ENCODE assay signal across 14 cellular contexts in genomic region chr7:130958846-130959245, GRCh38.
A peak's percentile ranks its signal among the peaks of the same experiment; 100 is the strongest.
DNase-seq lines count a peak whose midpoint lies in the region; ATAC-seq and TF ChIP-seq lines count a peak whose summit lies in the region.
"Had no signal": no experiment of that assay in that cellular context is flagged by ENCODE, and none has a peak within 500 bp of the region (broad histone marks: within the 10 kb centered on the region; RNA-seq: fewer than 3 reads in every experiment).

No MANE protein-coding gene starts in this region.

- H3K23ac ChIP-seq in trophoblast cell (ENCODE audit: low read length) = no peak overlapping the region

- no peak for TF ChIP-seq EP300 in stomach (IDR thresholded peaks at IDR 0.05)

- WGBS in mammary epithelial cell (ENCODE audit: low coverage, missing lambda C conversion rate) = 82% methylated on average over 6 of the region's 6 CpGs
- 55 to 73% (median 65%) methylated on average over 6 of the region's 6 CpGs for WGBS in stomach, 5 donors
- WGBS in trophoblast cell (ENCODE audit: extremely low coverage, insufficient coverage, insufficient read length) = no CpG with 5 or more reads among the region's 6 CpGs

- H2AK5ac ChIP-seq in trophoblast cell (ENCODE audit: low read length) = no peak overlapping the region

- no peak for TF ChIP-seq CTCF in A673 (conservative IDR thresholded peaks at IDR 0.05; ENCODE audit: low read depth, low read length)
- TF ChIP-seq CTCF in OCI-LY3 (IDR thresholded peaks at IDR 0.05; ENCODE audit: low read depth, low read length) = no peak
- no peak for TF ChIP-seq CTCF in mammary epithelial cell (conservative IDR thresholded peaks at IDR 0.05 in 1 of 2, IDR thresholded peaks at IDR 0.05 in 1 of 2; ENCODE audit: extremely low read depth in 1 of 2, insufficient read depth in 1 of 2, low read depth in 1 of 2, low read length in 2 of 2)
- TF ChIP-seq CTCF in stomach (IDR thresholded peaks at IDR 0.05) = no peak

- H3K4me1 ChIP-seq in A673 (ENCODE audit: insufficient read depth, low read length, poor library complexity, severe bottlenecking) (peaks cover 54% of the 10 kb centered on the region), OCI-LY3 (ENCODE audit: low read length) (peaks cover 63% of the 10 kb centered on the region), mammary epithelial cell (ENCODE audit: insufficient read depth, low read length) (peaks cover 34% of the 10 kb centered on the region), stomach (peaks cover 8 to 83% (median 40%) of the 10 kb centered on the region in 4 donors), trophoblast cell (ENCODE audit: control insufficient read depth in 1 of 2, insufficient read depth in 2 of 2, low read length in 2 of 2) (no peaks in the 10 kb centered on the region)
- peaks cover 88% of the 10 kb centered on the region for H3K4me1 ChIP-seq in CD4-positive, CD25-positive, alpha-beta regulatory T cell (ENCODE audit: control insufficient read depth, insufficient read depth, low read length, poor library complexity, severe bottlenecking)

- POLR2A ChIA-PET in A673 (lab: Charles Lee; ENCODE audit: low non-redundant PET) = interaction anchor here (0.7 to 0.9 kb wide), 3 partner anchors 18 to 1218 kb away, joined by 3 to 4 read pairs (median 4); no protein-coding TSS in a partner anchor

- no peak overlapping the region for H4K91ac ChIP-seq in trophoblast cell (ENCODE audit: low read depth, low read length)

- H3K27me3 ChIP-seq in A673 (replicated peaks; ENCODE audit: insufficient read depth, low read depth, low read length, poor library complexity) (no peaks in the 10 kb centered on the region), OCI-LY3 (ENCODE audit: low read depth, low read length) (no peaks in the 10 kb centered on the region), mammary epithelial cell (ENCODE audit: insufficient read depth, low read length) (no peaks in the 10 kb centered on the region), stomach (no peaks in the 10 kb centered on the region), trophoblast cell (ENCODE audit: insufficient read depth, low read length) (no peaks in the 10 kb centered on the region)
- no peaks in the 10 kb centered on the region for H3K27me3 ChIP-seq in CD4-positive, CD25-positive, alpha-beta regulatory T cell (ENCODE audit: control insufficient read depth, insufficient read depth, low read length)

- no peaks in the 10 kb centered on the region for H3K27me3 Mint-ChIP-seq in CD4-positive, CD25-positive, alpha-beta regulatory T cell

- no peak overlapping the region for H2BK5ac ChIP-seq in trophoblast cell (ENCODE audit: low read depth, low read length, poor library complexity)

- peak overlapping the region; percentile 61 for H3K4me3 ChIP-seq in A673 (ENCODE audit: low read depth, low read length, poor library complexity, severe bottlenecking)
- peak overlapping the region; percentile 98 for H3K4me3 ChIP-seq in CD4-positive, CD25-positive, alpha-beta regulatory T cell (ENCODE audit: low read depth, low read length)
- H3K4me3 ChIP-seq in OCI-LY3 (ENCODE audit: low read length) = peak overlapping the region; percentile 92
- peak overlapping the region in 2 of 3 experiments; percentile 75 to 96 for H3K4me3 ChIP-seq in mammary epithelial cell (replicated peaks in 1 of 3; ENCODE audit: insufficient read depth in 1 of 3, low read depth in 2 of 3, low read length in 3 of 3)
- H3K4me3 ChIP-seq in stomach = no peak overlapping the region
- H3K4me3 ChIP-seq in trophoblast cell (ENCODE audit: low read depth, low read length) = no peak overlapping the region
- H3K4me3 ChIP-seq: mucosa of descending colon had no signal

- no peaks in the 10 kb centered on the region for H3K9me3 ChIP-seq in A673 (ENCODE audit: low read depth, low read length, poor library complexity, severe bottlenecking)
- no peaks in the 10 kb centered on the region for H3K9me3 ChIP-seq in CD4-positive, CD25-positive, alpha-beta regulatory T cell (ENCODE audit: control insufficient read depth in 2 of 2, low read length in 2 of 2)
- no peaks in the 10 kb centered on the region for H3K9me3 ChIP-seq in OCI-LY3 (ENCODE audit: insufficient read depth, low read length)
- H3K9me3 ChIP-seq in mammary epithelial cell (replicated peaks; ENCODE audit: insufficient read depth, low read length) = no peaks in the 10 kb centered on the region
- H3K9me3 ChIP-seq in stomach = no peaks in the 10 kb centered on the region
- no peaks in the 10 kb centered on the region for H3K9me3 ChIP-seq in trophoblast cell (ENCODE audit: insufficient read depth, low read depth, low read length)
- H3K9me3 ChIP-seq: mucosa of descending colon had no signal

- H3K4ac ChIP-seq in trophoblast cell (ENCODE audit: low read depth, low read length) = no peak overlapping the region

- no peak for TF ChIP-seq POLR2A in stomach (IDR thresholded peaks at IDR 0.05)

- no peak overlapping the region for H3K27ac ChIP-seq in A673 (ENCODE audit: low read depth, low read length, poor library complexity, severe bottlenecking)
- H3K27ac ChIP-seq in CD4-positive, CD25-positive, alpha-beta regulatory T cell (ENCODE audit: insufficient read depth, low read length, poor library complexity, severe bottlenecking) = peak overlapping the region; percentile 97
- H3K27ac ChIP-seq in OCI-LY3 (ENCODE audit: low read length) = peak overlapping the region; percentile 99
- peak overlapping the region; percentile 100 for H3K27ac ChIP-seq in mammary epithelial cell (ENCODE audit: insufficient read depth, low read depth, low read length)
- H3K27ac ChIP-seq in stomach = peak overlapping the region in 1 of 5 donors; percentile 82
- H3K27ac ChIP-seq in trophoblast cell (ENCODE audit: low read depth, low read length) = no peak overlapping the region

- H4K12ac ChIP-seq in trophoblast cell (ENCODE audit: low read depth, low read length) = no peak overlapping the region

- no peak overlapping the region for H2BK120ac ChIP-seq in trophoblast cell (ENCODE audit: insufficient read depth, low read length, poor library complexity)

- BruUV-seq in A673 (replicated peaks; lab: Mats Ljungman, UMichigan) = no TSS peak
- no TSS peak for BruUV-seq in mammary epithelial cell (replicated peaks; lab: Mats Ljungman, UMichigan)

- peak overlapping the region in 2 of 3 donors; percentile 94 for H3K27ac Mint-ChIP-seq in CD4-positive, CD25-positive, alpha-beta regulatory T cell

- H3K36me3 ChIP-seq in A673 (ENCODE audit: insufficient read depth, low read length, poor library complexity, severe bottlenecking) = peaks cover 46% of the 10 kb centered on the region
- peaks cover 14% of the 10 kb centered on the region for H3K36me3 ChIP-seq in CD4-positive, CD25-positive, alpha-beta regulatory T cell (ENCODE audit: control insufficient read depth, insufficient read depth, low read length)
- peaks cover 60% of the 10 kb centered on the region for H3K36me3 ChIP-seq in OCI-LY3 (replicated peaks; ENCODE audit: low read depth, low read length)
- H3K36me3 ChIP-seq in mammary epithelial cell (ENCODE audit: insufficient read depth, low read length) = peaks cover 5% of the 10 kb centered on the region
- H3K36me3 ChIP-seq in stomach = peaks cover 9 to 52% (median 38%) of the 10 kb centered on the region in 4 donors
- H3K36me3 ChIP-seq in trophoblast cell (ENCODE audit: control insufficient read depth in 1 of 2, insufficient read depth in 2 of 2, low read length in 2 of 2) = no peaks in the 10 kb centered on the region

- H2AFZ ChIP-seq in OCI-LY3 (ENCODE audit: low read depth, low read length) (no peak overlapping the region), mammary epithelial cell (ENCODE audit: low read depth, low read length) (no peak overlapping the region), trophoblast cell (ENCODE audit: insufficient read depth, low read length, poor library complexity) (no peak overlapping the region)

- H3K4me1 Mint-ChIP-seq in CD4-positive, CD25-positive, alpha-beta regulatory T cell = peaks cover 44 to 96% (median 57%) of the 10 kb centered on the region in 4 donors

- H3K9me3 Mint-ChIP-seq in CD4-positive, CD25-positive, alpha-beta regulatory T cell = no peaks in the 10 kb centered on the region

- peaks cover 94% of the 10 kb centered on the region for H3K79me2 ChIP-seq in OCI-LY3 (ENCODE audit: low read length)
- peaks cover 78% of the 10 kb centered on the region for H3K79me2 ChIP-seq in mammary epithelial cell (ENCODE audit: insufficient read depth, low read length)
- H3K79me2 ChIP-seq in trophoblast cell (ENCODE audit: control insufficient read depth, insufficient read depth, low read length, poor library complexity) = no peaks in the 10 kb centered on the region

- no peak for ATAC-seq in CD4-positive, CD25-positive, alpha-beta regulatory T cell (ENCODE audit: low read depth in 2 of 2)
- ATAC-seq: mucosa of descending colon had no signal

- H4K20me1 ChIP-seq in OCI-LY3 (ENCODE audit: insufficient read depth, low read length) = peaks cover 50% of the 10 kb centered on the region
- H4K20me1 ChIP-seq in mammary epithelial cell (ENCODE audit: insufficient read depth, low read length) = no peaks in the 10 kb centered on the region

- intact Hi-C loops in A673 (cut with micrococcal nuclease; ENCODE audit: unreplicated experiment) = loop anchor here (5.0 kb wide), 1 partner anchor 78 kb away; no protein-coding TSS in a partner anchor
- intact Hi-C loops in mammary epithelial cell (cut with micrococcal nuclease) = no loop called here
- intact Hi-C loops in stomach (cut with DNase I; ENCODE audit: low total_unique reads) = no loop called here

- peak overlapping the region; percentile 97 for H3K4me2 ChIP-seq in OCI-LY3 (ENCODE audit: low read length)
- peak overlapping the region; percentile 76 for H3K4me2 ChIP-seq in mammary epithelial cell (ENCODE audit: insufficient read depth, low read depth, low read length)
- no peak overlapping the region for H3K4me2 ChIP-seq in trophoblast cell (ENCODE audit: low read length)

- CTCF ChIA-PET in A673 (lab: Charles Lee) (interaction anchor here (0.5 kb wide), 1 partner anchor 127 kb away, joined by 3 read pairs; no protein-coding TSS in a partner anchor), mammary epithelial cell (lab: Charles Lee; ENCODE audit: low non-redundant PET) (no interaction called here)

- dilution Hi-C loops in mammary epithelial cell (cut with HindIII; ENCODE audit: low sequenced_read_pairs) = no loop called here

- DNase-seq in A673 (ENCODE audit: low spot score) (no peak), mammary epithelial cell (no peak), NCI-H128 (lab: John Stamatoyannopoulos, UW; ENCODE audit: unreplicated experiment) (no peak), stomach (no peak), activated gamma-delta T cell treated with Interleukin-2 at 50 U/mL for 16 hours (no peak), trophoblast cell (no peak)
- DNase-seq in CD4-positive, CD25-positive, alpha-beta regulatory T cell = peak in 1 of 3 donors; percentile 8
- DNase-seq: activated CD4-positive, CD25-positive, alpha-beta regulatory T cell; activated naive CD4-positive, alpha-beta T cell treated with anti-CD3 and anti-CD28 coated beads, Interleukin-2, amount 50 U/mL, for 16 hours; mucosa of descending colon; NCI-H1436; NCI-H526 treated with DMSO at 0.1 percent for 48 hours; SHP77 treated with DMSO at 0.1 percent for 48 hours had no signal

- in situ Hi-C loops in mammary epithelial cell (cut with MboI; ENCODE audit: low sequenced_read_pairs in 2 of 2) = no loop called here

- no peak overlapping the region for H3K14ac ChIP-seq in trophoblast cell (ENCODE audit: low read length)

- H3K9ac ChIP-seq in OCI-LY3 (ENCODE audit: low read length) (peak overlapping the region; percentile 97), mammary epithelial cell (ENCODE audit: insufficient read depth, low read length) (no peak overlapping the region), trophoblast cell (ENCODE audit: low read length) (no peak overlapping the region)

- H3K18ac ChIP-seq in trophoblast cell (ENCODE audit: low read length) = no peak overlapping the region

- H4K8ac ChIP-seq in trophoblast cell (ENCODE audit: low read depth, low read length) = no peak overlapping the region

- no peaks in the 10 kb centered on the region for H3K79me1 ChIP-seq in trophoblast cell (ENCODE audit: low read length)

- peak overlapping the region in 3 of 4 donors; percentile 71 to 95 (median 86) for H3K4me3 Mint-ChIP-seq in CD4-positive, CD25-positive, alpha-beta regulatory T cell

- peaks cover 12% of the 10 kb centered on the region for H3K36me3 Mint-ChIP-seq in CD4-positive, CD25-positive, alpha-beta regulatory T cell

- H2BK12ac ChIP-seq in trophoblast cell (ENCODE audit: low read length) = no peak overlapping the region

Comparison
In these comparisons a context has a peak if more than half of its experiments do, and no peak if none do; other contexts are left out.
1. H3K27ac ChIP-seq: peak in CD4-positive, CD25-positive, alpha-beta regulatory T cell (single experiment), OCI-LY3 (single experiment) and mammary epithelial cell (single experiment); none in A673 (single experiment) and trophoblast cell (single experiment).
2. H3K4me3 ChIP-seq: peak in A673 (single experiment), CD4-positive, CD25-positive, alpha-beta regulatory T cell (single experiment), OCI-LY3 (single experiment) and mammary epithelial cell (2 of 3); none in stomach (0 of 4) and trophoblast cell (single experiment).